8 cellular contexts compared by ENCODE assay signal in genomic region chr11:67584205-67584880, GRCh38. TPM values are rescaled to one million over a fixed set of nuclear protein-coding genes. Genes with fewer than 3 reads are reported as not detected.
DNase-seq lines count a peak whose midpoint lies in the region; ATAC-seq, FAIRE-seq and TF ChIP-seq lines count a peak whose summit lies in the region.

No MANE protein-coding gene starts in this region.

- CTCF ChIA-PET in PC-3 (lab: Charles Lee) = interaction anchor here (0.6 to 0.8 kb wide), 2 partner anchors 14 to 30 kb away, joined by 3 read pairs; no protein-coding TSS in a partner anchor

- POLR2A ChIA-PET in PC-3 (lab: Charles Lee; ENCODE audit: unreplicated experiment) = no interaction called here

- H3K27me3 ChIP-seq in PC-3 (ENCODE audit: low read length) (no peaks in the 10 kb centered on the region), right atrium auricular region (no peaks in the 10 kb centered on the region)

- H3K9me3 ChIP-seq in PC-3 (ENCODE audit: low read length) (no peaks in the 10 kb centered on the region), right atrium auricular region (no peaks in the 10 kb centered on the region)

- peak overlapping the region; percentile 80 for H3K4me2 ChIP-seq in PC-3 (ENCODE audit: low read length)

- peak; percentile 64 for DNase-seq in AG08395 (ENCODE audit: low spot score)
- peak; percentile 19 for DNase-seq in PC-3
- peak in 38 of 58 donors; percentile 23 to 64 (median 40) for DNase-seq in anterior cingulate cortex (lab: John Stamatoyannopoulos, UW)
- peak; percentile 78 for DNase-seq in right atrium auricular region (ENCODE audit: low spot score)
- DNase-seq in posterior cingulate gyrus = peak in 8 of 10 donors; percentile 27 to 90 (median 54)
- DNase-seq in H54 (ENCODE audit: insufficient read length, low spot score) = no peak

- FAIRE-seq in H54 (lab: Jason Lieb, UNC) = no peak

- no peak for TF ChIP-seq POLR2A in H54 (IDR thresholded peaks at IDR 0.05; ENCODE audit: low read depth, low read length)

- 0 out of 2 replicates have a peak, but pooled peaks cover 6% of the 10 kb centered on the region for H4K20me1 ChIP-seq in PC-3 (ENCODE audit: low read length)

- no peak for TF ChIP-seq CTCF in PC-3 (conservative IDR thresholded peaks at IDR 0.05; ENCODE audit: low read depth, low read length)
- TF ChIP-seq CTCF in right atrium auricular region (IDR thresholded peaks at IDR 0.05) = no peak

- H3K79me2 ChIP-seq in PC-3 (ENCODE audit: low read length) = peaks cover 19% of the 10 kb centered on the region

- peak overlapping the region; percentile 46 for H3K27ac ChIP-seq in PC-3 (ENCODE audit: low read length)
- peak overlapping the region; percentile 98 to 99 for H3K27ac ChIP-seq in right atrium auricular region

- H3K9me2 ChIP-seq in PC-3 (replicated peaks; ENCODE audit: low read length) = no peaks in the 10 kb centered on the region

- peak overlapping the region; percentile 89 for H3K9ac ChIP-seq in PC-3 (ENCODE audit: low read length)

- no peaks in the 10 kb centered on the region for H3F3A ChIP-seq in PC-3 (ENCODE audit: low read length, unreplicated experiment)

- intact Hi-C loops in PC-3 (cut with micrococcal nuclease) = no loop called here
- intact Hi-C loops in posterior cingulate gyrus (cut with DNase I) = loop anchor here (1.0 to 10.0 kb wide), 2 partner anchors 22 to 70 kb away; partner anchors contain the start of gene NDUFV1

- peak overlapping the region; percentile 76 for H3K4me3 ChIP-seq in PC-3 (ENCODE audit: low read length)
- peak overlapping the region; percentile 86 to 89 for H3K4me3 ChIP-seq in right atrium auricular region

- H3K36me3 ChIP-seq in PC-3 (ENCODE audit: low read depth, low read length) (peaks cover 7% of the 10 kb centered on the region; the same call in 1 of the 2 replicates), right atrium auricular region (peaks cover 32% of the 10 kb centered on the region)

- H3K4me1 ChIP-seq in PC-3 (ENCODE audit: insufficient read depth, low read length) (peaks cover 26% of the 10 kb centered on the region), right atrium auricular region (peaks cover 0 to 20% of the 10 kb centered on the region in 2 donors)

- ATAC-seq in GM21528 (IDR thresholded peaks at IDR 0.05; ENCODE audit: low FRiP score, unreplicated experiment) = peak; percentile 6
- peak; percentile 16 for ATAC-seq in PC-3
- ATAC-seq in GM18498 (IDR thresholded peaks at IDR 0.05; ENCODE audit: unreplicated experiment) = no peak

- TSS peak; percentile 46 for BruUV-seq in PC-3 (replicated peaks; lab: Mats Ljungman, UMichigan)

- 0 out of 2 replicates have a peak overlapping the region, but pooled peaks have one; percentile 32 for H2AFZ ChIP-seq in PC-3 (ENCODE audit: low read length)

RNA-seq across cellular contexts. Expression of gene GSTP1, which starts 0.7 kb away (rescaled TPM):
- total RNA-seq in PC-3 (2014; rRNA removed) (1,049 and 1,154 TPM in 2 replicates), right atrium auricular region (100 to 1,000 TPM; 249 to 944 TPM)

RNA-seq across cellular contexts. Expression of gene NDUFV1, which starts 22.4 kb away (rescaled TPM):
- 499 and 686 TPM in 2 replicates for total RNA-seq in PC-3 (2014; rRNA removed)
- 100 to 1,000 TPM; 424 to 522 TPM for total RNA-seq in right atrium auricular region

RNA-seq across cellular contexts. Expression of gene NUDT8, which starts 45.4 kb away (rescaled TPM):
- total RNA-seq in PC-3 (2014; rRNA removed) (36.3 and 50.6 TPM in 2 replicates), right atrium auricular region (10 to 100 TPM; 29.8 to 78.6 TPM)

RNA-seq across cellular contexts. Expression of gene TBX10, which starts 55.2 kb away (rescaled TPM):
- not detected in 2 replicates for total RNA-seq in PC-3 (2014; rRNA removed)
- total RNA-seq in right atrium auricular region = not detected
